ENCODE assay signal across 2 cellular contexts in the genomic region with DNA sequence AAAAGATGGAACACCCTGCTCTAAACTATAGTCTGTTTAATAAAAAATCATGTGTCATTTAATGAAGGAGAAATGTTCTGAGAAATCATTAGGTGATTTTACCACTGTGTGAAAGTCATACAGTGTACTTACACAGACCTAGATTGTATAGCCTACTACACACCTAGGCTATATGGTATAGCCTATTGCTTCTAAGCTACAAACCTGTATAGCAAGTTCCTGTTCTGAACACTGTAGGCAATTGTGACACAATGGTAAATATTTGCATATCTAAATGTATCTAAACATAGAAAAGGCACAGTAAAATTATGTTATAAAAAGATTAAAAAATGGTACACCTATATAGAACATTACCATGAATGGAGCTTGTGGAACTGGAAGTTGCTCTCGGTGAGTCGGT.
TF ChIP-seq lines count a peak whose summit lies in the region.

No MANE protein-coding gene starts in this region.

TF ChIP-seq in A549, 52 proteins besides CTCF, POLR2A, EP300 and RAD21 (continued from another document):
- TF ChIP-seq HOXA7 (CRISPR knock-in tag; IDR thresholded peaks at IDR 0.05), result no peak
- TF ChIP-seq FOSB (CRISPR knock-in tag; IDR thresholded peaks at IDR 0.05), result no peak
- TF ChIP-seq REST (IDR thresholded peaks at IDR 0.05), result no peak
- TF ChIP-seq TFCP2L1 (CRISPR knock-in tag; IDR thresholded peaks at IDR 0.05), result no peak
- no peak for TF ChIP-seq FOXS1 (CRISPR knock-in tag; IDR thresholded peaks at IDR 0.05)
- no peak for TF ChIP-seq HEYL (CRISPR knock-in tag; IDR thresholded peaks at IDR 0.05)
- no peak for TF ChIP-seq RFX5 (IDR thresholded peaks at IDR 0.05)
- no peak for TF ChIP-seq RCOR1 (IDR thresholded peaks at IDR 0.05; ENCODE audit: low read depth, low read length)

TF ChIP-seq in GM12878, 131 proteins besides CTCF, POLR2A, EP300 and RAD21 (continued from another document):
- TF ChIP-seq, protein P1, sequence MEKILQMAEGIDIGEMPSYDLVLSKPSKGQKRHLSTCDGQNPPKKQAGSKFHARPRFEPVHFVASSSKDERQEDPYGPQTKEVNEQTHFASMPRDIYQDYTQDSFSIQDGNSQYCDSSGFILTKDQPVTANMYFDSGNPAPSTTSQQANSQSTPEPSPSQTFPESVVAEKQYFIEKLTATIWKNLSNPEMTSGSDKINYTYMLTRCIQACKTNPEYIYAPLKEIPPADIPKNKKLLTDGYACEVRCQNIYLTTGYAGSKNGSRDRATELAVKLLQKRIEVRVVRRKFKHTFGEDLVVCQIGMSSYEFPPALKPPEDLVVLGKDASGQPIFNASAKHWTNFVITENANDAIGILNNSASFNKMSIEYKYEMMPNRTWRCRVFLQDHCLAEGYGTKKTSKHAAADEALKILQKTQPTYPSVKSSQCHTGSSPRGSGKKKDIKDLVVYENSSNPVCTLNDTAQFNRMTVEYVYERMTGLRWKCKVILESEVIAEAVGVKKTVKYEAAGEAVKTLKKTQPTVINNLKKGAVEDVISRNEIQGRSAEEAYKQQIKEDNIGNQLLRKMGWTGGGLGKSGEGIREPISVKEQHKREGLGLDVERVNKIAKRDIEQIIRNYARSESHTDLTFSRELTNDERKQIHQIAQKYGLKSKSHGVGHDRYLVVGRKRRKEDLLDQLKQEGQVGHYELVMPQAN (conservative IDR thresholded peaks at IDR 0.05), result no peak
- TF ChIP-seq RAD51 (IDR thresholded peaks at IDR 0.05), result no peak
- no peak for TF ChIP-seq BACH1 (IDR thresholded peaks at IDR 0.05; ENCODE audit: borderline replicate concordance)
- TF ChIP-seq MEF2B (IDR thresholded peaks at IDR 0.05; ENCODE audit: partially characterized antibody, poor library complexity, severe bottlenecking), result no peak
- TF ChIP-seq CHD1 (IDR thresholded peaks at IDR 0.05; ENCODE audit: low read depth, low read length), result no peak
- no peak for TF ChIP-seq TAF1 (IDR thresholded peaks at IDR 0.05; ENCODE audit: borderline replicate concordance, low read depth, low read length)
